1 cellular context compared by ENCODE assay signal in genomic region chr2:83827618-83828017, GRCh38.
TF ChIP-seq lines count a peak whose summit lies in the region.

No MANE protein-coding gene starts in this region.

TF ChIP-seq in SK-N-SH, 30 proteins besides CTCF, POLR2A, EP300 and RAD21:
- TF ChIP-seq REST (IDR thresholded peaks at IDR 0.05; ENCODE audit: low read depth, low read length) (no peak), YY1 (IDR thresholded peaks at IDR 0.05; ENCODE audit: low read depth) (no peak), NFIC (IDR thresholded peaks at IDR 0.05; ENCODE audit: borderline replicate concordance) (no peak), FOXJ3 (CRISPR knock-in tag; IDR thresholded peaks at IDR 0.05) (no peak), USF1 (IDR thresholded peaks at IDR 0.05; ENCODE audit: borderline replicate concordance, low read depth) (no peak), RXRA (IDR thresholded peaks at IDR 0.05; ENCODE audit: borderline replicate concordance, low read depth) (no peak), TCF12 (IDR thresholded peaks at IDR 0.05) (no peak), CHD2 (IDR thresholded peaks at IDR 0.05; ENCODE audit: low read length, partially characterized antibody) (no peak), GABPA (IDR thresholded peaks at IDR 0.05; ENCODE audit: low read depth) (no peak), TAF1 (IDR thresholded peaks at IDR 0.05; ENCODE audit: borderline replicate concordance, low read depth, low read length) (no peak), JUND (IDR thresholded peaks at IDR 0.05) (no peak), MXI1 (IDR thresholded peaks at IDR 0.05; ENCODE audit: low read depth, low read length) (no peak), POLR2AphosphoS5 (IDR thresholded peaks at IDR 0.05; ENCODE audit: low read depth, low read length) (no peak), NRF1 (IDR thresholded peaks at IDR 0.05; ENCODE audit: low read depth, low read length) (no peak), SMC3 (IDR thresholded peaks at IDR 0.05; ENCODE audit: low read depth, low read length) (no peak), FOSL2 (IDR thresholded peaks at IDR 0.05; ENCODE audit: borderline replicate concordance, low read depth) (no peak), TEAD4 (IDR thresholded peaks at IDR 0.05; ENCODE audit: borderline replicate concordance, insufficient read depth) (no peak), ELF1 (IDR thresholded peaks at IDR 0.05) (no peak)
